Comparison of ENCODE assay signal across 27 cellular contexts in genomic region chr2:69965756-69966447, GRCh38. TPM values are rescaled to one million over a fixed set of nuclear protein-coding genes. Genes with fewer than 3 reads are reported as not detected.
DNase-seq lines count a peak whose midpoint lies in the region; ATAC-seq, FAIRE-seq and TF ChIP-seq lines count a peak whose summit lies in the region.
"Had no signal": no experiment of that assay in that cellular context is flagged by ENCODE, and none has a peak within 500 bp of the region (broad histone marks: within the 10 kb centered on the region; RNA-seq: fewer than 3 reads in every experiment).

No MANE protein-coding gene starts in this region.

- H2AFZ ChIP-seq in IMR-90 (replicated peaks; ENCODE audit: low read length, poor library complexity) (no peak overlapping the region), H1 (ENCODE audit: low read length) (no peak overlapping the region)
- H2AFZ ChIP-seq: GM23248 had no signal

- H3K36me3 ChIP-seq in IMR-90 (ENCODE audit: control insufficient read depth, insufficient read depth, low read length) (no peaks in the 10 kb centered on the region), H1 (ENCODE audit: control insufficient read depth in 2 of 4, insufficient read depth in 4 of 4, low read length in 3 of 4) (no peaks in the 10 kb centered on the region), neutrophil (no peaks in the 10 kb centered on the region)
- H3K36me3 ChIP-seq: HAP-1 had no signal

- no peak overlapping the region for H2BK5ac ChIP-seq in IMR-90 (ENCODE audit: low read depth, low read length, poor library complexity, severe bottlenecking)
- no peak overlapping the region for H2BK5ac ChIP-seq in H1 (ENCODE audit: low read depth, low read length)

- no peak overlapping the region for H3K23ac ChIP-seq in IMR-90 (ENCODE audit: low read depth, low read length)
- no peak overlapping the region for H3K23ac ChIP-seq in H1 (ENCODE audit: insufficient read length)

- H2BK120ac ChIP-seq in IMR-90 (ENCODE audit: low read depth, low read length) (no peak overlapping the region), H1 (replicated peaks; ENCODE audit: low read depth, low read length) (no peak overlapping the region)

- TF ChIP-seq POLR2A in IMR-90 (IDR thresholded peaks at IDR 0.05; ENCODE audit: low read depth, low read length) = no peak
- TF ChIP-seq POLR2A in H1 (IDR thresholded peaks at IDR 0.05; ENCODE audit: control extremely low read depth in 1 of 2, low read depth in 2 of 2, low read length in 2 of 2) = no peak

- CTCF ChIA-PET in IMR-90 (lab: Yijun Ruan, JAX) (no interaction called here), H1 (lab: Charles Lee; ENCODE audit: partially characterized antibody) (interaction anchor here (1.6 kb wide), 1 partner anchor 28 kb away, joined by 3 read pairs; no protein-coding TSS in a partner anchor)

- H3K79me1 ChIP-seq in IMR-90 (ENCODE audit: low read depth in 1 of 2, low read length in 2 of 2) = no peaks in the 10 kb centered on the region
- no peaks in the 10 kb centered on the region for H3K79me1 ChIP-seq in H1 (ENCODE audit: low read depth, low read length)

- H2AK5ac ChIP-seq in IMR-90 (ENCODE audit: low read depth, low read length) (no peak overlapping the region; the same call in 1 of the 2 replicates), H1 (ENCODE audit: low read depth, low read length) (no peak overlapping the region; the same call in 1 of the 2 replicates)

- H3K9me3 ChIP-seq in IMR-90 (ENCODE audit: control insufficient read depth, insufficient read depth, low read length) (no peaks in the 10 kb centered on the region), H1 (ENCODE audit: insufficient read depth in 2 of 2, low read depth in 1 of 2, low read length in 1 of 2) (no peaks in the 10 kb centered on the region), neutrophil (no peaks in the 10 kb centered on the region)
- H3K9me3 ChIP-seq: HAP-1, SK-N-SH had no signal

- H3K56ac ChIP-seq in IMR-90 (ENCODE audit: extremely low read depth, insufficient read depth, low read length) = no peak overlapping the region
- H3K56ac ChIP-seq in H1 (replicated peaks; ENCODE audit: insufficient read length, low read depth, low read length) = no peak overlapping the region

- no peak overlapping the region for H3K4ac ChIP-seq in IMR-90 (ENCODE audit: low read depth, low read length)
- H3K4ac ChIP-seq in H1 (replicated peaks; ENCODE audit: insufficient read length, low read depth, low read length) = no peak overlapping the region

- H3K18ac ChIP-seq in IMR-90 (ENCODE audit: low read depth, low read length) (no peak overlapping the region), H1 (ENCODE audit: extremely low read depth, low read length) (no peak overlapping the region)

- TF ChIP-seq CTCF in IMR-90 (conservative IDR thresholded peaks at IDR 0.05; ENCODE audit: low read depth, low read length) = no peak
- TF ChIP-seq CTCF in H1 (IDR thresholded peaks at IDR 0.05; ENCODE audit: control extremely low read depth in 1 of 3, insufficient read depth in 1 of 3, low read depth in 1 of 3, low read length in 3 of 3) = no peak
- TF ChIP-seq CTCF in neutrophil (IDR thresholded peaks at IDR 0.05) = no peak

- H4K20me1 ChIP-seq in IMR-90 (ENCODE audit: insufficient read depth, low read length) (no peaks in the 10 kb centered on the region), H1 (replicated peaks in 1 of 2; ENCODE audit: control insufficient read depth in 1 of 2, insufficient read depth in 2 of 2, low read length in 2 of 2) (no peaks in the 10 kb centered on the region)

- no peaks in the 10 kb centered on the region for H3K9me1 ChIP-seq in IMR-90 (ENCODE audit: insufficient read depth, low read length)

- FAIRE-seq in H1 (lab: Jason Lieb, UNC) = no peak
- FAIRE-seq: GM12892, GM18507 had no signal

- peak; percentile 33 for DNase-seq in activated effector memory CD4-positive, alpha-beta T cell treated with anti-CD3 and anti-CD28 coated beads, Interleukin-2, amount 50 U/mL, for 16 hours
- DNase-seq in activated effector memory CD4-positive, alpha-beta T cell treated with Interleukin-2 at 50 U/mL for 16 hours = no peak
- DNase-seq in IMR-90 = no peak
- no peak for DNase-seq in H1 (ENCODE audit: low read depth in 1 of 2, low spot score in 2 of 2)
- DNase-seq in sciatic nerve (ENCODE audit: low spot score) = no peak
- no peak for DNase-seq in NK-92 (lab: John Stamatoyannopoulos, UW; ENCODE audit: unreplicated experiment)
- DNase-seq: 8988T; CD4-positive, CD25-positive, alpha-beta regulatory T cell; DMS153; DND-41; GM23248; HFFc6; KG1; MM.1S; NCI-H1417 treated with DMSO at 0.1 percent for 48 hours; NCI-H187; NCI-H2081 treated with DMSO at 0.1 percent for 48 hours; NCI-H2171; NCI-H226; NCI-H510A; NCI-H69; SK-N-SH had no signal

- H3K9ac ChIP-seq in IMR-90 (ENCODE audit: low read depth, low read length) (no peak overlapping the region), H1 (replicated peaks in 1 of 4; ENCODE audit: extremely low read depth in 1 of 4, low read depth in 3 of 4, low read length in 3 of 4) (no peak overlapping the region)
- H3K9ac ChIP-seq: GM23248, SK-N-SH had no signal

- H2AK9ac ChIP-seq in IMR-90 (replicated peaks; ENCODE audit: low read depth, low read length, poor library complexity) = peak overlapping the region; percentile 50

- no peak overlapping the region for H4K91ac ChIP-seq in IMR-90 (ENCODE audit: insufficient read depth, low read depth, low read length)
- H4K91ac ChIP-seq in H1 (replicated peaks; ENCODE audit: insufficient read length, low read length) = no peak overlapping the region

- POLR2A ChIA-PET in IMR-90 (lab: Charles Lee; ENCODE audit: unreplicated experiment) (no interaction called here), H1 (lab: Charles Lee; ENCODE audit: partially characterized antibody) (interaction anchor here (0.6 to 2.6 kb wide), 2 partner anchors 9 to 10 kb away, joined by 3 to 7 read pairs; no protein-coding TSS in a partner anchor)

- no peaks in the 10 kb centered on the region for H3K79me2 ChIP-seq in H1 (ENCODE audit: control insufficient read depth in 1 of 2, insufficient read depth in 2 of 2, low read length in 2 of 2)

- no peak for ATAC-seq in IMR-90 (ENCODE audit: low read depth)
- no peak for ATAC-seq in HG03457 (IDR thresholded peaks at IDR 0.05; ENCODE audit: unreplicated experiment)
- no peak for ATAC-seq in sciatic nerve

- H3K23me2 ChIP-seq in H1 (ENCODE audit: low read depth, low read length) = no peaks in the 10 kb centered on the region

- H3K27me3 ChIP-seq in IMR-90 (ENCODE audit: control insufficient read depth, insufficient read depth, low read length) = peaks cover 8% of the 10 kb centered on the region; the same call in 1 of the 2 replicates
- H3K27me3 ChIP-seq in H1 (replicated peaks in 1 of 4; ENCODE audit: control insufficient read depth in 3 of 4, extremely low read depth in 1 of 4, insufficient read depth in 3 of 4, low read length in 3 of 4) = no peaks in the 10 kb centered on the region
- H3K27me3 ChIP-seq in neutrophil = no peaks in the 10 kb centered on the region

- H2BK15ac ChIP-seq in IMR-90 (ENCODE audit: low read depth, low read length) = no peak overlapping the region
- no peak overlapping the region for H2BK15ac ChIP-seq in H1 (ENCODE audit: low read length)

- dilution Hi-C loops in IMR-90 (cut with HindIII; ENCODE audit: low sequenced_read_pairs, unreplicated experiment) = no loop called here

- intact Hi-C loops in IMR-90 (cut with micrococcal nuclease) = no loop called here
- intact Hi-C loops in sciatic nerve (cut with DNase I) = no loop called here

- H3K4me2 ChIP-seq in IMR-90 (ENCODE audit: low read depth, low read length) (no peak overlapping the region), H1 (ENCODE audit: insufficient read depth in 1 of 2, low read depth in 2 of 2, low read length in 2 of 2) (no peak overlapping the region)
- H3K4me2 ChIP-seq: SK-N-SH had no signal

- TF ChIP-seq RAD21 in IMR-90 (IDR thresholded peaks at IDR 0.05; ENCODE audit: low read length) (no peak), H1 (IDR thresholded peaks at IDR 0.05 in 1 of 2, conservative IDR thresholded peaks at IDR 0.05 in 1 of 2; ENCODE audit: low read depth in 2 of 2, low read length in 2 of 2) (no peak)

- WGBS in IMR-90 (ENCODE audit: extremely low coverage in 2 of 2, insufficient read length in 1 of 2), 2 experiments = 80% methylated on average over 2 of the region's 8 CpGs; no CpG with 5 or more reads in 1 of the 2 experiments
- 94% methylated on average over 8 of the region's 8 CpGs; no CpG with 5 or more reads in 1 of the 2 experiments for WGBS in H1 (ENCODE audit: extremely low coverage in 1 of 2, insufficient coverage in 1 of 2, insufficient read length in 1 of 2, insufficient replicate concordance in 2 of 2, low coverage in 1 of 2, low lambda C conversion rate in 2 of 2, missing lambda C conversion rate in 1 of 2), 2 experiments

- H3K27ac ChIP-seq in IMR-90 (ENCODE audit: insufficient read depth, low read length) (no peak overlapping the region), H1 (ENCODE audit: low read depth, low read length) (no peak overlapping the region), neutrophil (peak overlapping the region; percentile 5)
- H3K27ac ChIP-seq: GM23248 had no signal

- no peak for TF ChIP-seq EP300 in H1 (IDR thresholded peaks at IDR 0.05; ENCODE audit: borderline replicate concordance in 1 of 2, low read depth in 2 of 2, low read length in 2 of 2)

- H3K4me3 ChIP-seq in IMR-90 (ENCODE audit: insufficient read depth, low read depth, low read length) (no peak overlapping the region), H1 (ENCODE audit: extremely low read depth in 1 of 4, insufficient read depth in 2 of 4, low read depth in 3 of 4, low read length in 4 of 4) (no peak overlapping the region), neutrophil (ENCODE audit: low read depth in 1 of 2, low read length in 1 of 2) (no peak overlapping the region)
- H3K4me3 ChIP-seq: GM23248, HAP-1 had no signal

- 0 out of 2 replicates have a peak overlapping the region, but pooled peaks have one; percentile 5 for H2BK12ac ChIP-seq in H1 (ENCODE audit: low read depth, low read length)

- no peak overlapping the region for H2BK20ac ChIP-seq in IMR-90 (ENCODE audit: low read depth, low read length)
- no peak overlapping the region for H2BK20ac ChIP-seq in H1 (ENCODE audit: low read length)

- H3K14ac ChIP-seq in IMR-90 (replicated peaks; ENCODE audit: low read depth, low read length) (no peak overlapping the region), H1 (ENCODE audit: insufficient read length) (no peak overlapping the region)

- no TSS peak for BruUV-seq in IMR-90 (replicated peaks; lab: Mats Ljungman, UMichigan)

- H3K4me1 ChIP-seq in IMR-90 (ENCODE audit: control insufficient read depth, insufficient read depth, low read length) (no peaks in the 10 kb centered on the region), H1 (replicated peaks in 1 of 4; ENCODE audit: control insufficient read depth in 3 of 4, insufficient read depth in 4 of 4, low read length in 3 of 4) (peaks cover 0 to 7% (median 0%) of the 10 kb centered on the region in 4 experiments; a peak in 1 of 7 replicates), neutrophil (ENCODE audit: control insufficient read depth in 1 of 2, insufficient read depth in 1 of 2, low read depth in 1 of 2, low read length in 1 of 2) (peaks cover 22 to 24% of the 10 kb centered on the region in 2 experiments)
- H3K4me1 ChIP-seq: HAP-1 had no signal

- H4K8ac ChIP-seq in IMR-90 (ENCODE audit: low read depth in 2 of 2, low read length in 2 of 2) = no peak overlapping the region
- H4K8ac ChIP-seq in H1 (ENCODE audit: extremely low read depth, insufficient read depth, low read length) = no peak overlapping the region

- no peak overlapping the region for H4K5ac ChIP-seq in IMR-90 (ENCODE audit: low read depth, low read length)
- no peak overlapping the region for H4K5ac ChIP-seq in H1 (ENCODE audit: insufficient read length, low read depth, low read length)

- in situ Hi-C loops in IMR-90 (cut with MboI; ENCODE audit: low sequenced_read_pairs) = no loop called here

RNA-seq across cellular contexts. Expression of gene ASPRV1, which starts 4.5 kb away (rescaled TPM):
- total RNA-seq in IMR-90 (2012; rRNA removed) (0.18 and 0.28 TPM in 2 replicates), sciatic nerve (5.6 TPM)
- polyA plus RNA-seq in IMR-90 (2012; rRNA removed) (0.09 and 0.14 TPM in 2 replicates), H1 (2011; rRNA removed) (0.42 and 0.59 TPM in 2 replicates)
- polyA plus RNA-seq in IMR-90 (2012; cell fraction: cytosol; rRNA removed) = 0.08 and 0.10 TPM in 2 replicates
- polyA plus RNA-seq in IMR-90 (2012; cell fraction: nucleus; rRNA removed; ENCODE audit: low replicate concordance) = 0.36 and 0.39 TPM in 2 replicates
- total RNA-seq in H1 (2021; fragmentation: NEBNext Ultra II Directional; extraction: Animal tissue kit (Norgen Biotek cat#: 25700)) = 0.86 and 0.95 TPM in 2 replicates
- 0.80 TPM for polyA plus RNA-seq in H1 (2011; cell fraction: cytosol; rRNA removed)
- 1.2 TPM for polyA plus RNA-seq in H1 (2011; cell fraction: nucleus; rRNA removed)
- polyA plus RNA-seq in H1 (2012, experiment 1 of 2) = 0.87 to 1.0 TPM (median 0.95 TPM) in 4 replicates
- polyA plus RNA-seq in H1 (2012, experiment 2 of 2) = 0.76 TPM
- 0.32 TPM for polyA plus RNA-seq in H1 (2013, experiment 1 of 2)
- 0.31 TPM for polyA plus RNA-seq in H1 (2013, experiment 2 of 2)
- 0.57 and 0.73 TPM in 2 replicates for polyA minus RNA-seq in H1 (2011; rRNA and poly(A)+ RNA removed)
- 0.51 TPM for polyA minus RNA-seq in H1 (2011; cell fraction: cytosol; rRNA and poly(A)+ RNA removed)
- 1.00 TPM for polyA minus RNA-seq in H1 (2011; cell fraction: nucleus; rRNA and poly(A)+ RNA removed)

RNA-seq across cellular contexts. Expression of gene MXD1, which starts 51.0 kb away (rescaled TPM):
- total RNA-seq in IMR-90 (2012; rRNA removed) = 2.0 and 3.1 TPM in 2 replicates
- polyA plus RNA-seq in IMR-90 (2012; rRNA removed) = 3.7 TPM in 2 replicates
- 1.5 and 1.6 TPM in 2 replicates for polyA plus RNA-seq in IMR-90 (2012; cell fraction: cytosol; rRNA removed)
- polyA plus RNA-seq in IMR-90 (2012; cell fraction: nucleus; rRNA removed; ENCODE audit: low replicate concordance) = 3.8 and 11.5 TPM in 2 replicates
- 2.6 TPM in 2 replicates for total RNA-seq in H1 (2021; fragmentation: NEBNext Ultra II Directional; extraction: Animal tissue kit (Norgen Biotek cat#: 25700))
- 1.0 and 1.6 TPM in 2 replicates for polyA plus RNA-seq in H1 (2011; rRNA removed)
- 1.3 TPM for polyA plus RNA-seq in H1 (2011; cell fraction: cytosol; rRNA removed)
- polyA plus RNA-seq in H1 (2011; cell fraction: nucleus; rRNA removed) = 1.0 TPM
- 0.97 to 1.6 TPM (median 1.5 TPM) in 4 replicates for polyA plus RNA-seq in H1 (2012, experiment 1 of 2)
- polyA plus RNA-seq in H1 (2012, experiment 2 of 2) = 0.16 TPM
- 1.6 TPM for polyA plus RNA-seq in H1 (2013, experiment 1 of 2)
- 1.7 TPM for polyA plus RNA-seq in H1 (2013, experiment 2 of 2)
- 1.4 and 1.6 TPM in 2 replicates for polyA minus RNA-seq in H1 (2011; rRNA and poly(A)+ RNA removed)
- 1.4 TPM for polyA minus RNA-seq in H1 (2011; cell fraction: cytosol; rRNA and poly(A)+ RNA removed)
- polyA minus RNA-seq in H1 (2011; cell fraction: nucleus; rRNA and poly(A)+ RNA removed) = 2.8 TPM
- total RNA-seq in sciatic nerve = 25.3 TPM
